11 cellular contexts compared by ENCODE assay signal in the genomic region with DNA sequence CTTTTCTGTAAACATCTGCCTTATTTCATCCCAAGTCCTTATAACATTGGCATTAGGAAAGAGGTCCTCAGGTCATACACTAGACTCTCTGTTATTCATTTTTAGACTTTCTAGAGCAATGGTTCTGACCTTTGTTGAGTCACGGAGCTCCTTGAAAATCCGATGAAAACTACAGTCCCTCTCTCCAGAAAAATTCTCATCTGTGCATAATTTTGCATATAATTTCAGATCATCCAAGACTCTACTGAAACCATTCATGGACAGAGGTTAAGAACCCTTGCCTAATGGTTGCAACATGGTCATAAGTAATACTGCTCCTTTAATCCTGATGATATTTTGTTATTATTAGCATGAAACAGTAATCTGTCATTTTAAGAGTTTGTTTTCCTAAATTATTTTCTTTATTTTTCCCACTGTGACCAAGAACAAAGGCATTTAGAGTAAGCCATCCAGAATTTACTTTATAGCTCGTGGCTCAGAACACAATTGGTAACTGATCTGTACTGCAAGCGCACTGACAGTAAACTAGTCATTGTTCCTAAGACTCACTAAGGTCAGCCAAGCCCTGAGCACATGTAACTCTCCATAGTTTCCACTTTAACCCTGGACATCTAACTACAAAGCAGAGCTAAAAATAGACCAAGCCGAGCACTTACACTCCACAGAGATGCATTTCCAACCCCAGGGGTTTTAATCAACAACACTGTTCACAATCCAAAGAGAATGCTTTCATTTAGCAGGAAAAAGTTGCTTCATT. TPM values are rescaled to one million over a fixed set of nuclear protein-coding genes. Genes with fewer than 3 reads are reported as not detected.
DNase-seq lines count a peak whose midpoint lies in the region; ATAC-seq and TF ChIP-seq lines count a peak whose summit lies in the region.
"Had no signal": no experiment of that assay in that cellular context is flagged by ENCODE, and none has a peak within 500 bp of the region (broad histone marks: within the 10 kb centered on the region; RNA-seq: fewer than 3 reads in every experiment).

No MANE protein-coding gene starts in this region.

- no CpG with 5 or more reads among the region's 5 CpGs for WGBS in H9 (ENCODE audit: extremely low coverage, insufficient read length, low lambda C conversion rate)

- H3K27ac ChIP-seq in H9 (ENCODE audit: insufficient read length, low read depth, low read length) = no peak overlapping the region

- no peaks in the 10 kb centered on the region for H3K36me3 Mint-ChIP-seq in H9 (ENCODE audit: insufficient read depth in 1 of 3, low read depth in 3 of 3)
- H3K36me3 Mint-ChIP-seq in activated CD8-positive, alpha-beta T cell treated with anti-CD3 and anti-CD28 coated beads, Interleukin-2, amount 10 ng/mL, durations not matched to agents 7 days and 5 days (ENCODE audit: low read depth) = peaks cover 5% of the 10 kb centered on the region
- H3K36me3 Mint-ChIP-seq: stimulated activated effector memory CD8-positive, alpha-beta T cell treated with anti-CD3 and anti-CD28 coated beads, Interleukin-12 subunit alpha, Interleukin-12 subunit beta, amount 100 ng/mL, for 72 hours had no signal

- H3K14ac ChIP-seq in H9 (ENCODE audit: insufficient read depth, low read length) = no peak overlapping the region

- no peak overlapping the region for H3K18ac ChIP-seq in H9 (ENCODE audit: insufficient read length, low read depth, low read length)

- H3K36me3 ChIP-seq in mucosa of descending colon (ENCODE audit: low read depth) = no peaks in the 10 kb centered on the region

- H3K9me3 ChIP-seq in mucosa of descending colon (no peaks in the 10 kb centered on the region), H9 (ENCODE audit: control insufficient read depth, low read depth, low read length) (no peaks in the 10 kb centered on the region)

- H2BK5ac ChIP-seq in H9 (ENCODE audit: insufficient read length, low read length) = no peak overlapping the region

- H3K9me3 Mint-ChIP-seq in H9 = no peaks in the 10 kb centered on the region
- peaks cover 2% of the 10 kb centered on the region for H3K9me3 Mint-ChIP-seq in activated CD8-positive, alpha-beta T cell treated with anti-CD3 and anti-CD28 coated beads, Interleukin-2, amount 10 ng/mL, durations not matched to agents 7 days and 5 days (ENCODE audit: insufficient read depth)
- H3K9me3 Mint-ChIP-seq: T-helper 2 cell treated with Interferon-gamma antibody and Interleukin-4, amounts not matched to agents 5 μg/mL and 100 μg/mL, for 36 hours had no signal

- H2BK120ac ChIP-seq in H9 (ENCODE audit: low read depth, low read length, poor library complexity, severe bottlenecking) = no peak overlapping the region

- no peak overlapping the region for H3K4ac ChIP-seq in H9 (ENCODE audit: low read depth, low read length)

- no peaks in the 10 kb centered on the region for H3K79me1 ChIP-seq in H9 (ENCODE audit: insufficient read depth, low read depth, low read length, poor library complexity, severe bottlenecking)

- DNase-seq in Right ventricle myocardium inferior (ENCODE audit: missing footprints) (no peak), cardiac septum (ENCODE audit: low spot score) (no peak), fibroblast of peridontal ligament (ENCODE audit: extremely low read depth) (peak; percentile 62), mucosa of descending colon (no peak), H9 (no peak), iPS-NIHi11 (ENCODE audit: low spot score) (no peak), cerebellum (ENCODE audit: low spot score) (no peak)
- no peak for DNase-seq in activated CD8-positive, alpha-beta T cell treated with anti-CD3 and anti-CD28 coated beads, Interleukin-2, amount 10 ng/mL, durations not matched to agents 7 days and 5 days
- DNase-seq: NCI-H526 treated with DMSO at 0.1 percent for 48 hours had no signal

- CTCF ChIA-PET in activated CD8-positive, alpha-beta T cell treated with anti-CD3 and anti-CD28 coated beads, Interleukin-2, amount 10 ng/mL, durations not matched to agents 7 days and 5 days (lab: Charles Lee) = interaction anchor here (1.2 to 2.0 kb wide), 3 partner anchors 10 to 60 kb away, joined by 3 to 7 read pairs (median 6); no protein-coding TSS in a partner anchor

- H3K23me2 ChIP-seq in H9 (ENCODE audit: insufficient read length, low read depth, low read length, poor library complexity, severe bottlenecking) = no peaks in the 10 kb centered on the region

- intact Hi-C loops in Right ventricle myocardium inferior (cut with DNase I) = no loop called here
- intact Hi-C loops in cardiac septum (cut with DNase I) = no loop called here
- intact Hi-C loops in mucosa of descending colon (cut with DNase I, micrococcal nuclease) = no loop called here

- POLR2A ChIA-PET in activated CD8-positive, alpha-beta T cell treated with anti-CD3 and anti-CD28 coated beads, Interleukin-2, amount 10 ng/mL, durations not matched to agents 7 days and 5 days (lab: Charles Lee) = interaction anchor here (1.3 to 1.5 kb wide), 2 partner anchors 10 to 37 kb away, joined by 3 to 4 read pairs; a partner anchor contains a TSS

- H3K4me2 ChIP-seq in H9 (ENCODE audit: insufficient read depth, insufficient read length, low read length) = no peak overlapping the region

- H3K23ac ChIP-seq in H9 (ENCODE audit: insufficient read length, low read depth, low read length) = no peak overlapping the region

- peaks cover 5 to 6% of the 10 kb centered on the region in 2 experiments for H3K4me1 Mint-ChIP-seq in H9
- peaks cover 21% of the 10 kb centered on the region for H3K4me1 Mint-ChIP-seq in activated CD8-positive, alpha-beta T cell treated with anti-CD3 and anti-CD28 coated beads, Interleukin-2, amount 10 ng/mL, durations not matched to agents 7 days and 5 days (ENCODE audit: low read depth)

- no peak overlapping the region for H3K4me3 ChIP-seq in mucosa of descending colon

- no peak overlapping the region for H4K8ac ChIP-seq in H9 (replicated peaks; ENCODE audit: insufficient read length, low read depth, low read length)

- no peak overlapping the region for H4K91ac ChIP-seq in H9 (ENCODE audit: insufficient read length, low read depth, low read length)

- TF ChIP-seq CTCF in mucosa of descending colon (IDR thresholded peaks at IDR 0.05) = no peak
- no peak for TF ChIP-seq CTCF in H9 (conservative IDR thresholded peaks at IDR 0.05)

- no peak overlapping the region for H2AFZ ChIP-seq in H9 (ENCODE audit: low read length)

- ATAC-seq in Right ventricle myocardium inferior (peak; percentile 82), mucosa of descending colon (peak; percentile 69)
- no peak for ATAC-seq in activated CD8-positive, alpha-beta T cell treated with anti-CD3 and anti-CD28 coated beads, Interleukin-2, amount 10 ng/mL, durations not matched to agents 7 days and 5 days
- ATAC-seq: stimulated activated effector memory CD8-positive, alpha-beta T cell treated with anti-CD3 and anti-CD28 coated beads, Interleukin-12 subunit alpha, Interleukin-12 subunit beta, amount 100 ng/mL, for 72 hours had no signal

- no peak overlapping the region for H3K4me3 Mint-ChIP-seq in H9
- H3K4me3 Mint-ChIP-seq in activated CD8-positive, alpha-beta T cell treated with anti-CD3 and anti-CD28 coated beads, Interleukin-2, amount 10 ng/mL, durations not matched to agents 7 days and 5 days = no peak overlapping the region
- H3K4me3 Mint-ChIP-seq: stimulated activated effector memory CD8-positive, alpha-beta T cell treated with anti-CD3 and anti-CD28 coated beads, Interleukin-12 subunit alpha, Interleukin-12 subunit beta, amount 100 ng/mL, for 72 hours; T-helper 2 cell treated with Interferon-gamma antibody and Interleukin-4, amounts not matched to agents 5 μg/mL and 100 μg/mL, for 36 hours had no signal

- no peaks in the 10 kb centered on the region for H3K79me2 ChIP-seq in H9 (ENCODE audit: insufficient read depth, low read length)

- no peak overlapping the region for H3K27ac Mint-ChIP-seq in H9
- no peak overlapping the region for H3K27ac Mint-ChIP-seq in activated CD8-positive, alpha-beta T cell treated with anti-CD3 and anti-CD28 coated beads, Interleukin-2, amount 10 ng/mL, durations not matched to agents 7 days and 5 days
- H3K27ac Mint-ChIP-seq: stimulated activated effector memory CD8-positive, alpha-beta T cell treated with anti-CD3 and anti-CD28 coated beads, Interleukin-12 subunit alpha, Interleukin-12 subunit beta, amount 100 ng/mL, for 72 hours; T-helper 2 cell treated with Interferon-gamma antibody and Interleukin-4, amounts not matched to agents 5 μg/mL and 100 μg/mL, for 36 hours had no signal

- no peak overlapping the region for H4K5ac ChIP-seq in H9 (ENCODE audit: insufficient read length, low read depth, low read length)

- H3K27me3 Mint-ChIP-seq in H9 (ENCODE audit: low read depth) = no peaks in the 10 kb centered on the region
- H3K27me3 Mint-ChIP-seq in activated CD8-positive, alpha-beta T cell treated with anti-CD3 and anti-CD28 coated beads, Interleukin-2, amount 10 ng/mL, durations not matched to agents 7 days and 5 days (ENCODE audit: low read depth) = no peaks in the 10 kb centered on the region

- H2BK15ac ChIP-seq in H9 (ENCODE audit: low read depth, low read length) = no peak overlapping the region

- no peak overlapping the region for H3K56ac ChIP-seq in H9 (ENCODE audit: insufficient read length, low read depth, low read length)

- H2AK5ac ChIP-seq in H9 (ENCODE audit: insufficient read length, low read length) = no peak overlapping the region

- no peak overlapping the region for H2BK20ac ChIP-seq in H9 (ENCODE audit: low read depth, low read length, poor library complexity, severe bottlenecking)

- H2BK12ac ChIP-seq in H9 (ENCODE audit: insufficient read length, low read depth, low read length) = no peak overlapping the region

- no peak overlapping the region for H3K9ac ChIP-seq in H9 (ENCODE audit: extremely low read depth, insufficient read length, low read length)

- H3T11ph ChIP-seq in H9 (ENCODE audit: low read length) = no peak overlapping the region

- no peaks in the 10 kb centered on the region for H4K20me1 ChIP-seq in H9 (ENCODE audit: control insufficient read depth, insufficient read depth, insufficient read length)

- peaks cover 9% of the 10 kb centered on the region for H3K4me1 ChIP-seq in mucosa of descending colon (ENCODE audit: low read depth)
- H3K4me1 ChIP-seq in H9 (ENCODE audit: insufficient read depth, low read length) = no peaks in the 10 kb centered on the region

- H3K27me3 ChIP-seq in H9 (ENCODE audit: insufficient read depth, low read length) = no peaks in the 10 kb centered on the region

RNA-seq across cellular contexts. Expression of a gene that starts 8.4 kb away (rescaled TPM):
- 611 TPM for total RNA-seq in Right ventricle myocardium inferior
- total RNA-seq in cardiac septum = 878 TPM
- 10 to 100 TPM in 2 of 3 donors, 1 to 10 TPM in 1; 5.5 to 22.2 (median 16.3) TPM for total RNA-seq in mucosa of descending colon
- 0.17 and 0.20 TPM in 2 replicates for total RNA-seq in H9 (2021)
- 3.7 TPM for total RNA-seq in cerebellum
- total RNA-seq in activated CD8-positive, alpha-beta T cell treated with anti-CD3 and anti-CD28 coated beads, Interleukin-2, amount 10 ng/mL, durations not matched to agents 7 days and 5 days = 1 to 10 TPM; 1.3 to 1.5 TPM

RNA-seq across cellular contexts. Expression of a gene that starts 36.2 kb away (rescaled TPM):
- 2,252 TPM for total RNA-seq in Right ventricle myocardium inferior
- 4,186 TPM for total RNA-seq in cardiac septum
- 100 to 1,000 TPM; 345 to 588 (median 550) TPM for total RNA-seq in mucosa of descending colon
- total RNA-seq in H9 (2021) = 279 and 284 TPM in 2 replicates
- 54.7 TPM for total RNA-seq in cerebellum
- total RNA-seq in activated CD8-positive, alpha-beta T cell treated with anti-CD3 and anti-CD28 coated beads, Interleukin-2, amount 10 ng/mL, durations not matched to agents 7 days and 5 days = 100 to 1,000 TPM; 858 to 901 TPM

RNA-seq across cellular contexts. Expression of a gene that starts 50.5 kb away (rescaled TPM):
- total RNA-seq in Right ventricle myocardium inferior = 180 TPM
- 228 TPM for total RNA-seq in cardiac septum
- 100 to 1,000 TPM; 317 to 609 (median 569) TPM for total RNA-seq in mucosa of descending colon
- total RNA-seq in H9 (2021) = 166 and 180 TPM in 2 replicates
- 95.0 TPM for total RNA-seq in cerebellum
- total RNA-seq in activated CD8-positive, alpha-beta T cell treated with anti-CD3 and anti-CD28 coated beads, Interleukin-2, amount 10 ng/mL, durations not matched to agents 7 days and 5 days = 100 to 1,000 TPM; 402 to 404 TPM

Comparison
In these comparisons a context has a peak if more than half of its experiments do, and no peak if none do; other contexts are left out.
1. RNA of a gene that starts 8.4 kb away (total RNA-seq): 878 TPM in cardiac septum (single experiment) and 611 TPM in Right ventricle myocardium inferior (single experiment); 5.5 to 22.2 TPM in mucosa of descending colon, 3.7 TPM in cerebellum (single experiment), 1.3 to 1.5 TPM in activated CD8-positive, alpha-beta T cell treated with anti-CD3 and anti-CD28 coated beads, Interleukin-2, amount 10 ng/mL, durations not matched to agents 7 days and 5 days and 0.17 to 0.20 TPM in H9; every median in the first group is over 10 times any median in the second.